ENCODE assay signal across 14 cellular contexts in genomic region chr16:12903325-12904040, GRCh38. TPM values are rescaled to one million over a fixed set of nuclear protein-coding genes. Genes with fewer than 3 reads are reported as not detected.
A peak's percentile ranks its signal among the peaks of the same experiment; 100 is the strongest.
DNase-seq lines count a peak whose midpoint lies in the region; ATAC-seq and TF ChIP-seq lines count a peak whose summit lies in the region.
"Had no signal": no experiment of that assay in that cellular context is flagged by ENCODE, and none has a peak within 500 bp of the region (broad histone marks: within the 10 kb centered on the region; RNA-seq: fewer than 3 reads in every experiment).

No MANE protein-coding gene starts in this region.

- H3K36me3 ChIP-seq in iPS-18a (ENCODE audit: control insufficient read depth, low read depth, low read length) (peaks cover 4% of the 10 kb centered on the region), sigmoid colon (no peaks in the 10 kb centered on the region)
- H3K36me3 ChIP-seq: lower lobe of right lung had no signal

- H3K4me1 ChIP-seq in iPS-18a (ENCODE audit: control insufficient read depth, low read depth, low read length) (peaks cover 16% of the 10 kb centered on the region), sigmoid colon (peaks cover 0 to 31% (median 17%) of the 10 kb centered on the region in 4 donors)
- H3K4me1 ChIP-seq: lower lobe of right lung had no signal

- H3K4me3 ChIP-seq in astrocyte of the spinal cord (ENCODE audit: low read depth, low read length) (peak overlapping the region; percentile 15), iPS-18a (ENCODE audit: low read length) (peak overlapping the region; percentile 93), sigmoid colon (peak overlapping the region; percentile 14 to 47 (median 36))
- H3K4me3 ChIP-seq: lower lobe of right lung, testis had no signal

- peak overlapping the region; percentile 76 for H3K9ac ChIP-seq in iPS-18a (ENCODE audit: low read length)

- peak; percentile 28 for DNase-seq in NCI-H748 (lab: John Stamatoyannopoulos, UW; ENCODE audit: unreplicated experiment)
- DNase-seq in NCI-H748 treated with DMSO at 0.1 percent for 48 hours (lab: John Stamatoyannopoulos, UW): no peak
- no peak for DNase-seq in astrocyte of the spinal cord (ENCODE audit: low read depth, low spot score)
- DNase-seq in sigmoid colon: no peak
- no peak for DNase-seq in NCI-H1092 (lab: John Stamatoyannopoulos, UW)
- no peak for DNase-seq in stimulated activated CD4-positive, alpha-beta T cell treated with anti-CD3 and anti-CD28 coated beads, Interleukin-2, amount 100 ng/mL, for 48 hours
- DNase-seq: activated CD4-positive, CD25-positive, alpha-beta regulatory T cell; activated T-cell treated with anti-CD3 and anti-CD28 coated beads, Interleukin-2, amount 50 U/mL, for 72 hours; DND-41; lower lobe of right lung; SHP77; testis had no signal

- H3K27me3 ChIP-seq in iPS-18a (ENCODE audit: control insufficient read depth, insufficient read depth, low read length) (peaks cover 26% of the 10 kb centered on the region), sigmoid colon (peaks cover 22 to 66% (median 36%) of the 10 kb centered on the region in 3 donors)
- H3K27me3 ChIP-seq: testis had no signal

- TF ChIP-seq EP300 in sigmoid colon (IDR thresholded peaks at IDR 0.05): no peak

- WGBS in sigmoid colon, 2 donors: 4 to 12% methylated on average over 36 of the region's 36 CpGs

- TF ChIP-seq POLR2A in sigmoid colon (IDR thresholded peaks at IDR 0.05): no peak

- intact Hi-C loops in sigmoid colon (cut with DNase I): no loop called here

- H3K9me3 ChIP-seq in iPS-18a (ENCODE audit: control insufficient read depth, low read depth, low read length) (no peaks in the 10 kb centered on the region), sigmoid colon (no peaks in the 10 kb centered on the region)
- H3K9me3 ChIP-seq: lower lobe of right lung, testis had no signal

- in situ Hi-C loops in astrocyte of the spinal cord (cut with HindIII; ENCODE audit: low sequenced_read_pairs): no loop called here

- no peak for ATAC-seq in HG03520 (IDR thresholded peaks at IDR 0.05; ENCODE audit: unreplicated experiment)
- ATAC-seq: activated T-cell treated with anti-CD3 and anti-CD28 coated beads, Interleukin-2, amount 50 U/mL, for 72 hours; lower lobe of right lung had no signal

- H3K27ac ChIP-seq in iPS-18a (ENCODE audit: low read length): no peak overlapping the region
- peak overlapping the region in 2 of 4 donors; percentile 7 to 42 for H3K27ac ChIP-seq in sigmoid colon
- H3K27ac ChIP-seq: lower lobe of right lung, testis had no signal

- no peak for TF ChIP-seq CTCF in astrocyte of the spinal cord (IDR thresholded peaks at IDR 0.05; ENCODE audit: low read depth, low read length)
- TF ChIP-seq CTCF in sigmoid colon (IDR thresholded peaks at IDR 0.05): no peak

RNA-seq across cellular contexts. Expression of gene SHISA9, which starts 2.1 kb away (rescaled TPM):
- 1 to 10 TPM; 3.1 to 8.6 (median 6.0) TPM for total RNA-seq in sigmoid colon
- polyA plus RNA-seq in sigmoid colon: under 1 TPM; under 0.01 to 0.95 (median 0.23) TPM
- total RNA-seq: lower lobe of right lung had no signal

Comparison
In these comparisons a context has a peak if more than half of its experiments do, and no peak if none do; other contexts are left out.
1. H3K4me3 ChIP-seq: peak in every context shown above with its lines; median percentile 93 in iPS-18a; 36 in sigmoid colon; 15 in astrocyte of the spinal cord.